ENCODE assay signal across 1 cellular context in genomic region chr12:111775205-111776193, GRCh38.
TF ChIP-seq lines count a peak whose summit lies in the region.

No MANE protein-coding gene starts in this region.

TF ChIP-seq in HepG2, 621 proteins besides CTCF, POLR2A, EP300 and RAD21 (continued from another document and continues in another):
- TF ChIP-seq TRAFD1 (CRISPR knock-in tag; IDR thresholded peaks at IDR 0.05; ENCODE audit: borderline replicate concordance) (no peak), ZNF362 (CRISPR knock-in tag; IDR thresholded peaks at IDR 0.05; ENCODE audit: borderline replicate concordance) (no peak; the same call in 1 of the 2 replicates), SETDB1 (CRISPR knock-in tag; IDR thresholded peaks at IDR 0.05; ENCODE audit: borderline replicate concordance) (no peak), RARA (CRISPR knock-in tag; IDR thresholded peaks at IDR 0.05) (peak; percentile 91), ZNF224 (CRISPR knock-in tag; IDR thresholded peaks at IDR 0.05) (no peak), ZFP1 (CRISPR knock-in tag; IDR thresholded peaks at IDR 0.05) (0 out of 2 replicates have a peak, but pooled peaks have one; percentile 39), REST (IDR thresholded peaks at IDR 0.05; ENCODE audit: borderline replicate concordance in 1 of 2, low read depth in 1 of 2, low read length in 2 of 2) (no peak), ZNF570 (CRISPR knock-in tag; IDR thresholded peaks at IDR 0.05; ENCODE audit: borderline replicate concordance) (no peak), CENPT (CRISPR knock-in tag; IDR thresholded peaks at IDR 0.05; ENCODE audit: low read depth) (no peak), KMT2A (CRISPR knock-in tag; IDR thresholded peaks at IDR 0.05) (no peak), ARNT (IDR thresholded peaks at IDR 0.05) (no peak), PCBP2 (optimal IDR thresholded peaks at IDR 0.05; ENCODE audit: low read depth, low read length, poor library complexity, severe bottlenecking) (no peak), POLR2G (IDR thresholded peaks at IDR 0.05; ENCODE audit: low read depth, low read length) (0 out of 2 replicates have a peak, but pooled peaks have one; percentile 13), MTA3 (CRISPR knock-in tag; IDR thresholded peaks at IDR 0.05) (no peak), TSC22D2 (CRISPR knock-in tag; IDR thresholded peaks at IDR 0.05; ENCODE audit: borderline replicate concordance) (no peak), ZNF776 (CRISPR knock-in tag; IDR thresholded peaks at IDR 0.05) (no peak), KLF9 (CRISPR knock-in tag; IDR thresholded peaks at IDR 0.05; ENCODE audit: low read depth) (no peak), SYNCRIP (IDR thresholded peaks at IDR 0.05; ENCODE audit: insufficient read depth, low read depth, low read length) (no peak), TP53 (CRISPR knock-in tag; conservative IDR thresholded peaks at IDR 0.05) (no peak), PRDM10 (CRISPR knock-in tag; IDR thresholded peaks at IDR 0.05; ENCODE audit: low read depth) (peak; percentile 35; the same call in 1 of the 2 replicates), NONO (IDR thresholded peaks at IDR 0.05) (no peak), NONO (CRISPR knock-in tag; conservative IDR thresholded peaks at IDR 0.05) (no peak), GLMP (CRISPR knock-in tag; IDR thresholded peaks at IDR 0.05; ENCODE audit: borderline replicate concordance) (no peak), ZNF34 (CRISPR knock-in tag; IDR thresholded peaks at IDR 0.05; ENCODE audit: borderline replicate concordance) (no peak), DPF2 (CRISPR knock-in tag; IDR thresholded peaks at IDR 0.05; ENCODE audit: borderline replicate concordance, low read depth) (no peak), GABPA (IDR thresholded peaks at IDR 0.05; ENCODE audit: low read depth, low read length) (no peak), GABPA (CRISPR knock-in tag; IDR thresholded peaks at IDR 0.05; ENCODE audit: low read depth) (0 out of 2 replicates have a peak, but pooled peaks have one; percentile 40), IKZF1 (IDR thresholded peaks at IDR 0.05) (no peak), SRSF4 (IDR thresholded peaks at IDR 0.05; ENCODE audit: low read depth, low read length, poor library complexity, severe bottlenecking) (no peak), ZNF589 (CRISPR knock-in tag; conservative IDR thresholded peaks at IDR 0.05) (no peak), ZNF354B (CRISPR knock-in tag; IDR thresholded peaks at IDR 0.05) (no peak), SAP130 (CRISPR knock-in tag; IDR thresholded peaks at IDR 0.05; ENCODE audit: low read depth) (peak; percentile 78), MTF1 (CRISPR knock-in tag; IDR thresholded peaks at IDR 0.05) (no peak), ZNF337 (CRISPR knock-in tag; IDR thresholded peaks at IDR 0.05; ENCODE audit: borderline replicate concordance, low read depth) (no peak), WIZ (CRISPR knock-in tag; IDR thresholded peaks at IDR 0.05) (no peak), ISX (CRISPR knock-in tag; conservative IDR thresholded peaks at IDR 0.05) (no peak), TEAD2 (CRISPR knock-in tag; IDR thresholded peaks at IDR 0.05) (no peak), MIXL1 (CRISPR knock-in tag; IDR thresholded peaks at IDR 0.05) (no peak), ZNF441 (CRISPR knock-in tag; IDR thresholded peaks at IDR 0.05; ENCODE audit: borderline replicate concordance) (no peak), SKI (IDR thresholded peaks at IDR 0.05; ENCODE audit: partially characterized antibody) (peak; percentile 37), ADNP (CRISPR knock-in tag; IDR thresholded peaks at IDR 0.05) (no peak)
- TF ChIP-seq, protein P1, sequence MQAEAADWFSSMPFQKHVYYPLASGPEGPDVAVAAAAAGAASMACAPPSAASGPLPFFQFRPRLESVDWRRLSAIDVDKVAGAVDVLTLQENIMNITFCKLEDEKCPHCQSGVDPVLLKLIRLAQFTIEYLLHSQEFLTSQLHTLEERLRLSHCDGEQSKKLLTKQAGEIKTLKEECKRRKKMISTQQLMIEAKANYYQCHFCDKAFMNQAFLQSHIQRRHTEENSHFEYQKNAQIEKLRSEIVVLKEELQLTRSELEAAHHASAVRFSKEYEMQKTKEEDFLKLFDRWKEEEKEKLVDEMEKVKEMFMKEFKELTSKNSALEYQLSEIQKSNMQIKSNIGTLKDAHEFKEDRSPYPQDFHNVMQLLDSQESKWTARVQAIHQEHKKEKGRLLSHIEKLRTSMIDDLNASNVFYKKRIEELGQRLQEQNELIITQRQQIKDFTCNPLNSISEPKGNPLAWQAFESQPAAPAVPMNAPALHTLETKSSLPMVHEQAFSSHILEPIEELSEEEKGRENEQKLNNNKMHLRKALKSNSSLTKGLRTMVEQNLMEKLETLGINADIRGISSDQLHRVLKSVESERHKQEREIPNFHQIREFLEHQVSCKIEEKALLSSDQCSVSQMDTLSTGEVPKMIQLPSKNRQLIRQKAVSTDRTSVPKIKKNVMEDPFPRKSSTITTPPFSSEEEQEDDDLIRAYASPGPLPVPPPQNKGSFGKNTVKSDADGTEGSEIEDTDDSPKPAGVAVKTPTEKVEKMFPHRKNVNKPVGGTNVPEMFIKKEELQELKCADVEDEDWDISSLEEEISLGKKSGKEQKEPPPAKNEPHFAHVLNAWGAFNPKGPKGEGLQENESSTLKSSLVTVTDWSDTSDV (CRISPR knock-in tag; IDR thresholded peaks at IDR 0.05) = no peak
- TF ChIP-seq, protein P2, sequence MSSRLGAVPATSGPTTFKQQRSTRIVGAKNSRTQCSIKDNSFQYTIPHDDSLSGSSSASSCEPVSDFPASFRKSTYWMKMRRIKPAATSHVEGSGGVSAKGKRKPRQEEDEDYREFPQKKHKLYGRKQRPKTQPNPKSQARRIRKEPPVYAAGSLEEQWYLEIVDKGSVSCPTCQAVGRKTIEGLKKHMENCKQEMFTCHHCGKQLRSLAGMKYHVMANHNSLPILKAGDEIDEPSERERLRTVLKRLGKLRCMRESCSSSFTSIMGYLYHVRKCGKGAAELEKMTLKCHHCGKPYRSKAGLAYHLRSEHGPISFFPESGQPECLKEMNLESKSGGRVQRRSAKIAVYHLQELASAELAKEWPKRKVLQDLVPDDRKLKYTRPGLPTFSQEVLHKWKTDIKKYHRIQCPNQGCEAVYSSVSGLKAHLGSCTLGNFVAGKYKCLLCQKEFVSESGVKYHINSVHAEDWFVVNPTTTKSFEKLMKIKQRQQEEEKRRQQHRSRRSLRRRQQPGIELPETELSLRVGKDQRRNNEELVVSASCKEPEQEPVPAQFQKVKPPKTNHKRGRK (CRISPR knock-in tag; IDR thresholded peaks at IDR 0.05) = no peak
- TF ChIP-seq, protein P3, sequence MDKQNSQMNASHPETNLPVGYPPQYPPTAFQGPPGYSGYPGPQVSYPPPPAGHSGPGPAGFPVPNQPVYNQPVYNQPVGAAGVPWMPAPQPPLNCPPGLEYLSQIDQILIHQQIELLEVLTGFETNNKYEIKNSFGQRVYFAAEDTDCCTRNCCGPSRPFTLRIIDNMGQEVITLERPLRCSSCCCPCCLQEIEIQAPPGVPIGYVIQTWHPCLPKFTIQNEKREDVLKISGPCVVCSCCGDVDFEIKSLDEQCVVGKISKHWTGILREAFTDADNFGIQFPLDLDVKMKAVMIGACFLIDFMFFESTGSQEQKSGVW (CRISPR knock-in tag; IDR thresholded peaks at IDR 0.05; ENCODE audit: borderline replicate concordance) = no peak
- TF ChIP-seq, protein P4, sequence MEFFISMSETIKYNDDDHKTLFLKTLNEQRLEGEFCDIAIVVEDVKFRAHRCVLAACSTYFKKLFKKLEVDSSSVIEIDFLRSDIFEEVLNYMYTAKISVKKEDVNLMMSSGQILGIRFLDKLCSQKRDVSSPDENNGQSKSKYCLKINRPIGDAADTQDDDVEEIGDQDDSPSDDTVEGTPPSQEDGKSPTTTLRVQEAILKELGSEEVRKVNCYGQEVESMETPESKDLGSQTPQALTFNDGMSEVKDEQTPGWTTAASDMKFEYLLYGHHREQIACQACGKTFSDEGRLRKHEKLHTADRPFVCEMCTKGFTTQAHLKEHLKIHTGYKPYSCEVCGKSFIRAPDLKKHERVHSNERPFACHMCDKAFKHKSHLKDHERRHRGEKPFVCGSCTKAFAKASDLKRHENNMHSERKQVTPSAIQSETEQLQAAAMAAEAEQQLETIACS (CRISPR knock-in tag; IDR thresholded peaks at IDR 0.05) = no peak
